In the genomic region with DNA sequence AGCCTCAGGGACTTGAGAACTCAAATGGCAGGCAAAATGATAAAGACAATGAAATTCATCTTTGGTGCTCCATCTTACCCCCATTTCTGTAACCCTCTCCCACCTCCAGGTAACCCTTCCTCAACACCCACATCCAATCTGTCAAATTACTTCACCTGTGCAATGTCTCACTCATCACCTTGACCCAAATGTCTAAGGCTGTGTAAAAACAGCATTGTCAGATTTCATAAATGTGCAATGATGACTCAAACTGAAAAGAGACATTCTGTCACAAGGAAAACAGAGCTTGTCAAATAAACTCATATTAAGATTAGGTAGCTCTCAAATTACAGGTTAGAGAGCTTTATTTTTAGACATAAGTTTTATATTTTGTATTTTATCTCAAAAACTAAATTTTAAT, we compare ENCODE assay signal across 17 cellular contexts. TPM values are rescaled to one million over a fixed set of nuclear protein-coding genes. Genes with fewer than 3 reads are reported as not detected.
DNase-seq lines count a peak whose midpoint lies in the region; ATAC-seq, FAIRE-seq and TF ChIP-seq lines count a peak whose summit lies in the region.
"Had no signal": no experiment of that assay in that cellular context is flagged by ENCODE, and none has a peak within 500 bp of the region (broad histone marks: within the 10 kb centered on the region; RNA-seq: fewer than 3 reads in every experiment).

No MANE protein-coding gene starts in this region.

- H3K4me3 ChIP-seq in GM06990 (replicated peaks; ENCODE audit: low read depth, low read length), result no peak overlapping the region

- no peaks in the 10 kb centered on the region for H3K36me3 Mint-ChIP-seq in endothelial cell (ENCODE audit: low read depth, unreplicated experiment)
- H3K36me3 Mint-ChIP-seq: CD8-positive, alpha-beta T cell; mesothelial cell of epicardium had no signal

- H3K36me3 ChIP-seq in GM06990 (ENCODE audit: control insufficient read depth, insufficient read depth, low read length), result no peaks in the 10 kb centered on the region

- ATAC-seq in GM18861 (IDR thresholded peaks at IDR 0.05; ENCODE audit: unreplicated experiment) (peak; percentile 48), HG02588 (IDR thresholded peaks at IDR 0.05; ENCODE audit: unreplicated experiment) (peak; percentile 31), HG03439 (IDR thresholded peaks at IDR 0.05; ENCODE audit: unreplicated experiment) (peak; percentile 63)
- ATAC-seq: CD8-positive, alpha-beta T cell; right cardiac atrium had no signal

- no peak overlapping the region for H3K27ac Mint-ChIP-seq in endothelial cell (ENCODE audit: unreplicated experiment)
- H3K27ac Mint-ChIP-seq: CD8-positive, alpha-beta T cell; mesothelial cell of epicardium had no signal

- no peaks in the 10 kb centered on the region for H3K9me3 Mint-ChIP-seq in endothelial cell (ENCODE audit: unreplicated experiment)
- H3K9me3 Mint-ChIP-seq: CD8-positive, alpha-beta T cell; mesothelial cell of epicardium had no signal

- no peak for FAIRE-seq in D721Med (lab: Jason Lieb, UNC)
- FAIRE-seq: endothelial cell of umbilical vein had no signal

- no peaks in the 10 kb centered on the region for H3K4me1 Mint-ChIP-seq in endothelial cell (ENCODE audit: unreplicated experiment)
- H3K4me1 Mint-ChIP-seq: mesothelial cell of epicardium had no signal

- no peaks in the 10 kb centered on the region for H3K27me3 ChIP-seq in GM06990 (replicated peaks; ENCODE audit: control insufficient read depth, insufficient read depth, low read length)

- TF ChIP-seq CTCF in GM06990 (IDR thresholded peaks at IDR 0.05; ENCODE audit: insufficient read depth, low read length, poor library complexity, severe bottlenecking) (no peak), endothelial cell (IDR thresholded peaks at IDR 0.05; ENCODE audit: unreplicated experiment) (no peak), D721Med (IDR thresholded peaks at IDR 0.05; ENCODE audit: insufficient read depth, missing control alignments) (no peak)

- H3K4me3 Mint-ChIP-seq in endothelial cell (ENCODE audit: unreplicated experiment), result no peak overlapping the region
- H3K4me3 Mint-ChIP-seq: CD8-positive, alpha-beta T cell; mesothelial cell of epicardium had no signal

- peak; percentile 65 for DNase-seq in GM06990 (ENCODE audit: extremely low read depth, insufficient read length)
- DNase-seq in endothelial cell (ENCODE audit: low spot score), result no peak
- no peak for DNase-seq in D721Med (ENCODE audit: insufficient read length, low spot score)
- no peak for DNase-seq in NCI-H526 (lab: John Stamatoyannopoulos, UW)
- DNase-seq in NCI-H1417 treated with DMSO at 0.1 percent for 48 hours (lab: John Stamatoyannopoulos, UW), result no peak
- DNase-seq: activated CD8-positive, alpha-beta memory T cell treated with anti-CD3 and anti-CD28 coated beads for 24 hours; CD8-positive, alpha-beta T cell; foreskin melanocyte; GOT3; left colon; NCI-H1417; right cardiac atrium had no signal

- H3K27me3 Mint-ChIP-seq in endothelial cell (ENCODE audit: unreplicated experiment), result peaks cover under 1% of the 10 kb centered on the region

RNA-seq across cellular contexts. Expression of a gene that starts 19.9 kb away (rescaled TPM):
- 3.7 TPM for total RNA-seq in endothelial cell (ENCODE audit: unreplicated experiment)
